1 cellular context compared by ENCODE assay signal in genomic region chr20:35277531-35278395, GRCh38.
TF ChIP-seq lines count a peak whose summit lies in the region.

TSS of gene MMP24OS (minus strand) at chr20:35278122. CDS start at chr20:35277929, 193 bp downstream.

TF ChIP-seq in K562, 482 proteins besides CTCF, POLR2A, EP300 and RAD21 (continued from another document):
- TF ChIP-seq MGA (IDR thresholded peaks at IDR 0.05) (no peak), TGIF2 (CRISPR knock-in tag; IDR thresholded peaks at IDR 0.05) (no peak), RNF2 (IDR thresholded peaks at IDR 0.05) (no peak), USF1 (CRISPR knock-in tag; IDR thresholded peaks at IDR 0.05) (no peak), PCBP1 (IDR thresholded peaks at IDR 0.05; ENCODE audit: low read depth, low read length, poor library complexity, severe bottlenecking) (no peak), E2F3 (CRISPR knock-in tag; IDR thresholded peaks at IDR 0.05) (no peak), NCOA2 (IDR thresholded peaks at IDR 0.05; ENCODE audit: partially characterized antibody in 2 of 2) (no peak), ZNF133 (CRISPR knock-in tag; IDR thresholded peaks at IDR 0.05) (no peak), RBM17 (IDR thresholded peaks at IDR 0.05; ENCODE audit: borderline replicate concordance, low read depth, low read length) (no peak), SPI1 (IDR thresholded peaks at IDR 0.05; ENCODE audit: borderline replicate concordance, low read depth, low read length) (peak; percentile 75), CCAR2 (IDR thresholded peaks at IDR 0.05; ENCODE audit: low read depth, low read length) (no peak), CUX1 (CRISPR knock-in tag; IDR thresholded peaks at IDR 0.05) (no peak), PATZ1 (CRISPR knock-in tag; IDR thresholded peaks at IDR 0.05; ENCODE audit: borderline replicate concordance) (no peak), ZNF140 (CRISPR knock-in tag; IDR thresholded peaks at IDR 0.05) (no peak), MYBL2 (IDR thresholded peaks at IDR 0.05; ENCODE audit: low read depth) (no peak), MYBL2 (CRISPR knock-in tag; IDR thresholded peaks at IDR 0.05; ENCODE audit: borderline replicate concordance) (no peak)
